33 cellular contexts compared by ENCODE assay signal in the genomic region with DNA sequence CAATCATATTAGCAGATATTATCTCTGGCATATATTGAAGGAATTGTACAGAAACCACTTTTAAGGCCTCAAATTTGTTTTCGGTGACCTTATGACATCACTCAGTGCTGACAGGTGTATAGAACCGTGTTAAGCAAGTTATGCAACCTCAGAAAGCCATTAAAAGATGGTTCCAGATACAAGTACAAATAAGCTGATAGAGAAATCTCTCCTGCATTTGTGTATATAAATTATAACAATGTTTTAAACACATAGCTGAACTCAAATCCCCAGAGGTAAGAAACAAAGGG.
A peak's percentile ranks its signal among the peaks of the same experiment; 100 is the strongest.
DNase-seq lines count a peak whose midpoint lies in the region; ATAC-seq, FAIRE-seq and TF ChIP-seq lines count a peak whose summit lies in the region.
"Had no signal": no experiment of that assay in that cellular context is flagged by ENCODE, and none has a peak within 500 bp of the region (broad histone marks: within the 10 kb centered on the region; RNA-seq: fewer than 3 reads in every experiment).

No MANE protein-coding gene starts in this region.

- TF ChIP-seq RAD21 in GM12878 (IDR thresholded peaks at IDR 0.05; ENCODE audit: insufficient read depth, low read depth, low read length): no peak

- H3K27me3 ChIP-seq in GM12878 (replicated peaks in 1 of 2; ENCODE audit: control insufficient read depth in 2 of 2, insufficient read depth in 2 of 2, low read length in 1 of 2) (no peaks in the 10 kb centered on the region), A673 (replicated peaks; ENCODE audit: insufficient read depth, low read depth, low read length, poor library complexity) (no peaks in the 10 kb centered on the region)
- H3K27me3 ChIP-seq: colonic mucosa, foreskin keratinocyte, heart right ventricle, SJSA1, upper lobe of right lung had no signal

- no peaks in the 10 kb centered on the region for H3K9me3 ChIP-seq in GM12878 (replicated peaks; ENCODE audit: control insufficient read depth, insufficient read depth, low read length)
- H3K9me3 ChIP-seq in A673 (ENCODE audit: low read depth, low read length, poor library complexity, severe bottlenecking): no peaks in the 10 kb centered on the region
- H3K9me3 ChIP-seq: Caco-2, colonic mucosa, heart right ventricle, SJSA1, upper lobe of right lung had no signal

- H3K4me2 ChIP-seq in GM12878 (ENCODE audit: control insufficient read depth, insufficient read depth): peak overlapping the region; percentile 72; the same call in 1 of the 2 replicates
- H3K4me2 ChIP-seq: KMS-11 had no signal

- TF ChIP-seq POLR2A in GM12891 (IDR thresholded peaks at IDR 0.05; ENCODE audit: low read depth, low read length) (no peak), GM12878 (IDR thresholded peaks at IDR 0.05; ENCODE audit: low read depth, low read length) (no peak)

- ATAC-seq in GM21515 (IDR thresholded peaks at IDR 0.05; ENCODE audit: unreplicated experiment): peak; percentile 10
- peak; percentile 34 for ATAC-seq in HG03025 (IDR thresholded peaks at IDR 0.05; ENCODE audit: low FRiP score, unreplicated experiment)
- ATAC-seq in GM12878: no peak; the same call in 2 of the 3 replicates
- no peak for ATAC-seq in left lobe of liver
- ATAC-seq: activated T-cell treated with anti-CD3 and anti-CD28 coated beads, Interleukin-2, amount 50 U/mL, for 4 hours; effector memory CD8-positive, alpha-beta T cell; foreskin keratinocyte; heart right ventricle; left cardiac atrium; upper lobe of right lung had no signal

- TF ChIP-seq CTCF in GM12878 (IDR thresholded peaks at IDR 0.05 in 2 of 3, conservative IDR thresholded peaks at IDR 0.05 in 1 of 3; ENCODE audit: control insufficient read depth in 2 of 3, extremely low read depth in 1 of 3, insufficient read depth in 1 of 3, low read depth in 3 of 3, low read length in 3 of 3) (no peak), GM13977 (IDR thresholded peaks at IDR 0.05; ENCODE audit: extremely low read depth, insufficient read depth, missing control alignments) (no peak), A673 (conservative IDR thresholded peaks at IDR 0.05; ENCODE audit: low read depth, low read length) (no peak)

- intact Hi-C loops in GM12878 (cut with micrococcal nuclease; ENCODE audit: unreplicated experiment): no loop called here
- intact Hi-C loops in A673 (cut with micrococcal nuclease; ENCODE audit: unreplicated experiment): no loop called here

- in situ Hi-C loops in GM12878 (cut with MboI) (no loop called here), GM13977 (cut with MboI; ENCODE audit: low pct_unique_long_range_greater_than_20kb, low sequenced_read_pairs, unreplicated experiment) (no loop called here)

- CTCF ChIA-PET in GM12878 (lab: Yijun Ruan, JAX) (no interaction called here), A673 (lab: Charles Lee) (no interaction called here)

- peaks cover 14% of the 10 kb centered on the region for H3K4me1 ChIP-seq in GM12878 (ENCODE audit: control insufficient read depth, insufficient read depth, low read length)
- H3K4me1 ChIP-seq in A673 (ENCODE audit: insufficient read depth, low read length, poor library complexity, severe bottlenecking): peaks cover 14% of the 10 kb centered on the region
- H3K4me1 ChIP-seq: Caco-2, colonic mucosa, foreskin keratinocyte, SJSA1, upper lobe of right lung had no signal

- WGBS in GM12878 (ENCODE audit: insufficient coverage, insufficient replicate concordance, low lambda C conversion rate, missing lambda C conversion rate): 33% methylated on average over 2 of the region's 2 CpGs

- no peak overlapping the region for H3K9ac ChIP-seq in GM12878 (ENCODE audit: control insufficient read depth, insufficient read depth, low read length)
- H3K9ac ChIP-seq: KMS-11 had no signal

- peak overlapping the region; percentile 37; the same call in 1 of the 2 replicates for H3K27ac ChIP-seq in GM12878 (ENCODE audit: control insufficient read depth, insufficient read depth)
- H3K27ac ChIP-seq in A673 (ENCODE audit: low read depth, low read length, poor library complexity, severe bottlenecking): no peak overlapping the region
- H3K27ac ChIP-seq: colonic mucosa, foreskin keratinocyte, KMS-11, SJSA1, upper lobe of right lung had no signal

- H2AFZ ChIP-seq in GM12878 (ENCODE audit: control insufficient read depth, low read depth, low read length): peak overlapping the region; percentile 69; the same call in 1 of the 2 replicates

- BruUV-seq in GM12878 (replicated peaks; lab: Mats Ljungman, UMichigan) (no TSS peak), A673 (replicated peaks; lab: Mats Ljungman, UMichigan) (no TSS peak)

- H3K4me3 ChIP-seq in GM12878 (no peak overlapping the region), A673 (ENCODE audit: low read depth, low read length, poor library complexity, severe bottlenecking) (no peak overlapping the region)
- H3K4me3 ChIP-seq: colonic mucosa, heart right ventricle, SJSA1, skin epidermis, upper lobe of right lung had no signal

- no peak for TF ChIP-seq EP300 in GM12878 (IDR thresholded peaks at IDR 0.05; ENCODE audit: borderline replicate concordance in 1 of 2, control insufficient read depth in 1 of 2, low read depth in 2 of 2, low read length in 2 of 2)

- POLR2A ChIA-PET in GM12878 (lab: Charles Lee): no interaction called here
- POLR2A ChIA-PET in A673 (lab: Charles Lee; ENCODE audit: low non-redundant PET): no interaction called here

- SMC1A ChIA-PET in GM12878 (lab: Charles Lee; ENCODE audit: uncharacterized antibody, unreplicated experiment): interaction anchor here (0.6 to 1.1 kb wide), 2 partner anchors 9 to 440 kb away, joined by 3 to 4 read pairs; no protein-coding TSS in a partner anchor

- H3K79me2 ChIP-seq in GM12878 (ENCODE audit: control insufficient read depth, insufficient read depth, low read length): no peaks in the 10 kb centered on the region

- H3K36me3 ChIP-seq in GM12878 (ENCODE audit: control insufficient read depth in 2 of 2, insufficient read depth in 2 of 2, low read length in 1 of 2) (no peaks in the 10 kb centered on the region), A673 (ENCODE audit: insufficient read depth, low read length, poor library complexity, severe bottlenecking) (no peaks in the 10 kb centered on the region)
- H3K36me3 ChIP-seq: colonic mucosa, heart right ventricle, SJSA1, upper lobe of right lung had no signal

- RAD21 ChIA-PET in GM12878 (lab: Charles Lee; ENCODE audit: unreplicated experiment): no interaction called here

- H4K20me1 ChIP-seq in GM12878 (ENCODE audit: control insufficient read depth, insufficient read depth): no peaks in the 10 kb centered on the region

- no peak for DNase-seq in GM12891 (ENCODE audit: insufficient read length, low spot score)
- no peak for DNase-seq in GM12878 (ENCODE audit: low read depth, low spot score)
- DNase-seq in NOMO-1 treated with DMSO at 0.1 percent for 48 hours (lab: John Stamatoyannopoulos, UW; ENCODE audit: unreplicated experiment): no peak
- DNase-seq in GM13977 (ENCODE audit: low spot score): no peak
- no peak for DNase-seq in left lobe of liver (ENCODE audit: low spot score)
- no peak for DNase-seq in A673 (ENCODE audit: low spot score)
- DNase-seq: ACHN; activated CD4-positive, alpha-beta T cell treated with anti-CD3 and anti-CD28 coated beads for 48 hours; activated naive CD4-positive, alpha-beta T cell treated with Interleukin-2 at 50 U/mL for 16 hours; activated T-cell treated with anti-CD3 and anti-CD28 coated beads, Interleukin-2, amount 50 U/mL, for 4 hours; C1 segment of cervical spinal cord; Caco-2; colonic mucosa; DMS79 treated with DMSO at 0.1 percent for 48 hours; effector memory CD8-positive, alpha-beta T cell; foreskin keratinocyte; H7; heart right ventricle; left cardiac atrium; mesenchymal stem cell; NCI-H187; NCI-H526; occipital lobe; stimulated activated CD4-positive, alpha-beta T cell treated with anti-CD3 and anti-CD28 coated beads, Interleukin-1b, Interleukin-23, amount 100 ng/mL, for 48 hours; substantia nigra; T-helper 1 cell; upper lobe of right lung had no signal

- FAIRE-seq in GM12891 (lab: Jason Lieb, UNC): peak; percentile 80
- FAIRE-seq in GM12878 (lab: Jason Lieb, UNC): no peak
- FAIRE-seq: TTC549 had no signal

TF ChIP-seq in GM12891, 5 proteins besides CTCF, POLR2A, EP300 and RAD21:
- TF ChIP-seq SPI1 (IDR thresholded peaks at IDR 0.05; ENCODE audit: low read depth, low read length) (no peak), TAF1 (IDR thresholded peaks at IDR 0.05; ENCODE audit: low read depth, low read length) (no peak), POU2F2 (IDR thresholded peaks at IDR 0.05; ENCODE audit: low read depth, low read length) (no peak), POLR2AphosphoS5 (IDR thresholded peaks at IDR 0.05; ENCODE audit: low read depth, low read length) (no peak), PAX5 (IDR thresholded peaks at IDR 0.05; ENCODE audit: insufficient read depth, low read length, severe bottlenecking) (no peak)
TF ChIP-seq in GM12891: peak in this region for 0.

TF ChIP-seq in GM12878, 131 proteins besides CTCF, POLR2A, EP300 and RAD21 (continues in another document):
- TF ChIP-seq SPI1 (IDR thresholded peaks at IDR 0.05; ENCODE audit: borderline replicate concordance, insufficient read depth, low read depth, low read length) (no peak), RUNX3 (IDR thresholded peaks at IDR 0.05; ENCODE audit: low read length) (no peak), SREBF2 (IDR thresholded peaks at IDR 0.05; ENCODE audit: low read length) (no peak), ZNF217 (IDR thresholded peaks at IDR 0.05) (no peak), ESRRA (IDR thresholded peaks at IDR 0.05; ENCODE audit: low read length) (no peak)

Comparison
In these comparisons a context has a peak if more than half of its experiments do, and no peak if none do; other contexts are left out.
1. ATAC-seq: peak in GM21515 (single experiment) and HG03025 (single experiment); none in GM12878 (single experiment) and left lobe of liver (single experiment).